In genomic region chr5:88503065-88503394, GRCh38 we compare ENCODE assay signal across 8 cellular contexts.
DNase-seq lines count a peak whose midpoint lies in the region; ATAC-seq and TF ChIP-seq lines count a peak whose summit lies in the region.

No MANE protein-coding gene starts in this region.

- no peak for TF ChIP-seq CTCF in KMS-11 (conservative IDR thresholded peaks at IDR 0.05; ENCODE audit: low read depth, low read length)
- no peak for TF ChIP-seq CTCF in brain (conservative IDR thresholded peaks at IDR 0.05)

- no peak for ATAC-seq in natural killer cell treated with Interleukin-12 subunit alpha and Interleukin-12 subunit beta and Interleukin-15 and Interleukin-18, amount 100 ng/mL, for 72 hours
- ATAC-seq in GM18505 (IDR thresholded peaks at IDR 0.05; ENCODE audit: unreplicated experiment): no peak
- ATAC-seq in GM21526 (IDR thresholded peaks at IDR 0.05; ENCODE audit: low FRiP score, unreplicated experiment): no peak
- no peak for ATAC-seq in GM18873 (IDR thresholded peaks at IDR 0.05; ENCODE audit: low FRiP score, unreplicated experiment)
- no peak for ATAC-seq in HG03108 (IDR thresholded peaks at IDR 0.05; ENCODE audit: unreplicated experiment)

- POLR2A ChIA-PET in CD4-positive, alpha-beta memory T cell (lab: Charles Lee; ENCODE audit: partially characterized antibody): interaction anchor here (1.1 kb wide), 1 partner anchor 8 kb away, joined by 3 read pairs; no protein-coding TSS in a partner anchor

- no peaks in the 10 kb centered on the region for H3K36me3 ChIP-seq in CD4-positive, alpha-beta memory T cell (ENCODE audit: insufficient read depth, low read length)
- no peaks in the 10 kb centered on the region for H3K36me3 ChIP-seq in KMS-11 (ENCODE audit: insufficient read depth)

- peak overlapping the region; percentile 38 to 96 (median 92) for H3K27ac Mint-ChIP-seq in CD4-positive, alpha-beta memory T cell
- H3K27ac Mint-ChIP-seq in brain: peak overlapping the region; percentile 4 to 98 (median 88)
- H3K27ac Mint-ChIP-seq in natural killer cell treated with Interleukin-12 subunit alpha and Interleukin-12 subunit beta and Interleukin-15 and Interleukin-18, amount 100 ng/mL, for 72 hours: peak overlapping the region; percentile 25 to 66

- no peaks in the 10 kb centered on the region for H3K79me2 ChIP-seq in KMS-11 (ENCODE audit: insufficient read depth, low read depth)

- H3K9ac ChIP-seq in KMS-11: peak overlapping the region; percentile 25; the same call in 1 of the 2 replicates

- CTCF ChIA-PET in CD4-positive, alpha-beta memory T cell (lab: Charles Lee; ENCODE audit: partially characterized antibody): no interaction called here

- peak overlapping the region; percentile 77 for H2AFZ ChIP-seq in KMS-11 (ENCODE audit: low read depth)

- no peaks in the 10 kb centered on the region for H3K27me3 ChIP-seq in CD4-positive, alpha-beta memory T cell (ENCODE audit: insufficient read depth, low read length)
- no peaks in the 10 kb centered on the region for H3K27me3 ChIP-seq in KMS-11 (ENCODE audit: insufficient read depth, low read depth)

- intact Hi-C loops in CD4-positive, alpha-beta memory T cell (cut with micrococcal nuclease): loop anchor here (5.0 kb wide), 1 partner anchor 236 kb away; the partner anchor contains the start of gene TMEM161B

- H3K4me1 ChIP-seq in CD4-positive, alpha-beta memory T cell (ENCODE audit: insufficient read depth, low read length): peaks cover 6% of the 10 kb centered on the region
- peaks cover 9% of the 10 kb centered on the region for H3K4me1 ChIP-seq in KMS-11 (ENCODE audit: low read depth, poor library complexity, severe bottlenecking)

- H3K9me3 ChIP-seq in CD4-positive, alpha-beta memory T cell (ENCODE audit: control insufficient read depth in 1 of 2, low read length in 2 of 2): no peaks in the 10 kb centered on the region

- H3K36me3 Mint-ChIP-seq in CD4-positive, alpha-beta memory T cell: no peaks in the 10 kb centered on the region
- H3K36me3 Mint-ChIP-seq in brain: peaks cover 7% of the 10 kb centered on the region
- no peaks in the 10 kb centered on the region for H3K36me3 Mint-ChIP-seq in natural killer cell treated with Interleukin-12 subunit alpha and Interleukin-12 subunit beta and Interleukin-15 and Interleukin-18, amount 100 ng/mL, for 72 hours

- no peak for TF ChIP-seq POLR2A in GM18505 (IDR thresholded peaks at IDR 0.05; ENCODE audit: borderline replicate concordance, extremely low read depth, insufficient read depth, insufficient read length)

- H3K9me3 Mint-ChIP-seq in CD4-positive, alpha-beta memory T cell: no peaks in the 10 kb centered on the region
- H3K9me3 Mint-ChIP-seq in brain: no peaks in the 10 kb centered on the region
- H3K9me3 Mint-ChIP-seq in natural killer cell treated with Interleukin-12 subunit alpha and Interleukin-12 subunit beta and Interleukin-15 and Interleukin-18, amount 100 ng/mL, for 72 hours: no peaks in the 10 kb centered on the region

- peak overlapping the region; percentile 86 to 98 (median 93) for H3K4me3 Mint-ChIP-seq in CD4-positive, alpha-beta memory T cell
- H3K4me3 Mint-ChIP-seq in brain: peak overlapping the region; percentile 20 to 86 (median 73)
- peak overlapping the region; percentile 89 for H3K4me3 Mint-ChIP-seq in natural killer cell treated with Interleukin-12 subunit alpha and Interleukin-12 subunit beta and Interleukin-15 and Interleukin-18, amount 100 ng/mL, for 72 hours

- no peaks in the 10 kb centered on the region for H4K20me1 ChIP-seq in KMS-11 (ENCODE audit: insufficient read depth)

- H3K4me1 Mint-ChIP-seq in CD4-positive, alpha-beta memory T cell: peaks cover 8 to 15% (median 11%) of the 10 kb centered on the region in 4 donors
- peaks cover 32% of the 10 kb centered on the region for H3K4me1 Mint-ChIP-seq in brain
- peaks cover 6 to 8% of the 10 kb centered on the region in 2 donors for H3K4me1 Mint-ChIP-seq in natural killer cell treated with Interleukin-12 subunit alpha and Interleukin-12 subunit beta and Interleukin-15 and Interleukin-18, amount 100 ng/mL, for 72 hours (ENCODE audit: low read depth in 2 of 2)

- H3K4me3 ChIP-seq in CD4-positive, alpha-beta memory T cell (ENCODE audit: low read length in 2 of 2): peak overlapping the region; percentile 55
- H3K4me3 ChIP-seq in KMS-11 (IDR thresholded peaks at IDR 0.05; ENCODE audit: insufficient read depth, low read depth, low read length): no peak overlapping the region

- peaks cover 0 to 7% of the 10 kb centered on the region in 2 donors for H3K27me3 Mint-ChIP-seq in CD4-positive, alpha-beta memory T cell
- H3K27me3 Mint-ChIP-seq in brain: peaks cover 7% of the 10 kb centered on the region
- peaks cover 15 to 18% of the 10 kb centered on the region in 2 donors for H3K27me3 Mint-ChIP-seq in natural killer cell treated with Interleukin-12 subunit alpha and Interleukin-12 subunit beta and Interleukin-15 and Interleukin-18, amount 100 ng/mL, for 72 hours

- peak overlapping the region; percentile 73 for H3K4me2 ChIP-seq in KMS-11

- H3K27ac ChIP-seq in CD4-positive, alpha-beta memory T cell (ENCODE audit: low read depth, low read length): peak overlapping the region; percentile 36
- H3K27ac ChIP-seq in KMS-11: no peak overlapping the region

- peak in 3 of 5 donors; percentile 0 to 4 (median 3) for DNase-seq in CD4-positive, alpha-beta memory T cell
- no peak for DNase-seq in natural killer cell treated with Interleukin-12 subunit alpha and Interleukin-12 subunit beta and Interleukin-15 and Interleukin-18, amount 100 ng/mL, for 72 hours (ENCODE audit: low spot score)
